16 cellular contexts compared by ENCODE assay signal in the genomic region with DNA sequence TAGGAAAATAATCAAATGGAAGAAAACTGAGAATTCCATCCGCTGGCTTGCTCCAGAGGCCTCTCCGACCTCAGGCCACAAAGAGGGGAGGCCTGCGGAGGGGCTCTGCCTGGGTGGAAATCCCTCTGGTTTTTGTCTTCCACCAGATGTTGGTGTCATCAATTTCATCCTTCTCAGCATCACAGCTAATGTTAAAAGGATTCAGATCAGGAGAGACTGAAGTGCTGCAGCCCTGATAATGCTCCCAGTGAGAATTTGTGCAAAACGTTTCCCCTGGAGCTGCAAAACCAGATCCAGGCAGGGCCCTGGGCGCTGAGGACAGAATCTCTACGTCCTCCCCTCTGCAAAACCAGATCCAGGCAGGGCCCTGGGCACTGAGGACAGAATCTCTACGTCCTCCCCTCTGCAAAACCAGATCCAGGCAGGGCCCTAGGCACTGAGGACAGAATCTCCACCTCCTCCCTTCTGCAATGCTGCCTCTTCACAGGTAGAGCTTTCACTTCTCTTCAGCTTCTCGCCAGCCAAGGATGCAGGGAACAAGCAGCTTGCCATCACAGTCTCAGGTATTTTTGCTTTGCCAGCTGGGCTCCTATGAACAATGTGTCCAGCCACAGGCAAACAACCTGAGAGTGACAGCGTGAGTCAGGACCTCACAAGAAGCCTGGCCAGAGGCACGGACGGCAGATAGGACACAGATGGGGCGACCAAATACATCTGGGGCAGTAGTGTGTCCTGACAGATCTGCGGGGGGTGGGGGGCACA.
DNase-seq lines count a peak whose midpoint lies in the region; ATAC-seq, FAIRE-seq and TF ChIP-seq lines count a peak whose summit lies in the region.
"Had no signal": no experiment of that assay in that cellular context is flagged by ENCODE, and none has a peak within 500 bp of the region (broad histone marks: within the 10 kb centered on the region; RNA-seq: fewer than 3 reads in every experiment).

No MANE protein-coding gene starts in this region.

- no peak overlapping the region for H3K4me3 ChIP-seq in A549

- TF ChIP-seq RAD21 in A549 (conservative IDR thresholded peaks at IDR 0.05 in 1 of 2, IDR thresholded peaks at IDR 0.05 in 1 of 2), result no peak

- POLR2A ChIA-PET in A549 (lab: Yijun Ruan, JAX), result no interaction called here

- no peak overlapping the region for H3K4me2 ChIP-seq in A549

- H3K27ac ChIP-seq in A549, result no peak overlapping the region
- H3K27ac ChIP-seq: C4-2B had no signal

- no peak for TF ChIP-seq CTCF in A549 (IDR thresholded peaks at IDR 0.05)

- no peaks in the 10 kb centered on the region for H3K4me1 ChIP-seq in A549

- 0 out of 2 replicates have a peak, but pooled peaks have one; percentile 7 for TF ChIP-seq POLR2A in A549 (IDR thresholded peaks at IDR 0.05; ENCODE audit: low read length)

- CTCF ChIA-PET in A549 (lab: Yijun Ruan, JAX), result no interaction called here

- DNase-seq in A549 (ENCODE audit: low read depth in 1 of 2, low spot score in 1 of 2) (no peak), M059J (ENCODE audit: low read depth) (peak; percentile 22), SK-N-DZ (ENCODE audit: low spot score) (peak; percentile 81), left kidney (ENCODE audit: low read depth, low spot score) (peak; percentile 28), NCI-H526 (lab: John Stamatoyannopoulos, UW) (no peak), mucosa of gallbladder (ENCODE audit: low spot score) (no peak)
- DNase-seq in activated CD4-positive, alpha-beta T cell treated with anti-CD3 and anti-CD28 coated beads for 4 hours, result no peak
- DNase-seq: CD4-positive, alpha-beta memory T cell; DMS79; GOT3; H9 had no signal

- no peak for FAIRE-seq in A549 (lab: Jason Lieb, UNC)
- FAIRE-seq: G401.6, GM12891, HepG2 had no signal

- ATAC-seq in A549, result no peak
- no peak for ATAC-seq in HG03457 (IDR thresholded peaks at IDR 0.05; ENCODE audit: unreplicated experiment)
- ATAC-seq: HepG2 had no signal

- 24% methylated on average over 13 of the region's 13 CpGs for WGBS in A549 (ENCODE audit: missing lambda C conversion rate)

- H3K9me3 ChIP-seq in A549, result no peaks in the 10 kb centered on the region; the same call in 2 of the 3 replicates

- no peak for TF ChIP-seq EP300 in A549 (IDR thresholded peaks at IDR 0.05)

TF ChIP-seq in A549, 52 proteins besides CTCF, POLR2A, EP300 and RAD21:
- TF ChIP-seq, protein P1, sequence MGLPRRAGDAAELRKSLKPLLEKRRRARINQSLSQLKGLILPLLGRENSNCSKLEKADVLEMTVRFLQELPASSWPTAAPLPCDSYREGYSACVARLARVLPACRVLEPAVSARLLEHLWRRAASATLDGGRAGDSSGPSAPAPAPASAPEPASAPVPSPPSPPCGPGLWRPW (IDR thresholded peaks at IDR 0.05), result no peak
- TF ChIP-seq HOXB5 (CRISPR knock-in tag; IDR thresholded peaks at IDR 0.05) (no peak), HOXB13 (CRISPR knock-in tag; IDR thresholded peaks at IDR 0.05; ENCODE audit: low read depth) (no peak), PHF8 (IDR thresholded peaks at IDR 0.05; ENCODE audit: borderline replicate concordance, low read depth) (no peak), GATA3 (IDR thresholded peaks at IDR 0.05; ENCODE audit: borderline replicate concordance) (no peak), FOSB (CRISPR knock-in tag; IDR thresholded peaks at IDR 0.05) (no peak), FOXS1 (CRISPR knock-in tag; IDR thresholded peaks at IDR 0.05) (no peak), MAFK (IDR thresholded peaks at IDR 0.05; ENCODE audit: partially characterized antibody) (no peak), CHD2 (IDR thresholded peaks at IDR 0.05; ENCODE audit: low read length, partially characterized antibody) (no peak), RCOR1 (IDR thresholded peaks at IDR 0.05; ENCODE audit: low read depth, low read length) (no peak), ZSCAN20 (CRISPR knock-in tag; IDR thresholded peaks at IDR 0.05) (no peak)
- TF ChIP-seq, protein P2, sequence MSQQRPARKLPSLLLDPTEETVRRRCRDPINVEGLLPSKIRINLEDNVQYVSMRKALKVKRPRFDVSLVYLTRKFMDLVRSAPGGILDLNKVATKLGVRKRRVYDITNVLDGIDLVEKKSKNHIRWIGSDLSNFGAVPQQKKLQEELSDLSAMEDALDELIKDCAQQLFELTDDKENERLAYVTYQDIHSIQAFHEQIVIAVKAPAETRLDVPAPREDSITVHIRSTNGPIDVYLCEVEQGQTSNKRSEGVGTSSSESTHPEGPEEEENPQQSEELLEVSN (IDR thresholded peaks at IDR 0.05; ENCODE audit: borderline replicate concordance, low read depth), result no peak
- TF ChIP-seq, protein P3, sequence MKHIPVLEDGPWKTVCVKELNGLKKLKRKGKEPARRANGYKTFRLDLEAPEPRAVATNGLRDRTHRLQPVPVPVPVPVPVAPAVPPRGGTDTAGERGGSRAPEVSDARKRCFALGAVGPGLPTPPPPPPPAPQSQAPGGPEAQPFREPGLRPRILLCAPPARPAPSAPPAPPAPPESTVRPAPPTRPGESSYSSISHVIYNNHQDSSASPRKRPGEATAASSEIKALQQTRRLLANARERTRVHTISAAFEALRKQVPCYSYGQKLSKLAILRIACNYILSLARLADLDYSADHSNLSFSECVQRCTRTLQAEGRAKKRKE (CRISPR knock-in tag; IDR thresholded peaks at IDR 0.05; ENCODE audit: low read depth), result no peak
- TF ChIP-seq, protein P4, sequence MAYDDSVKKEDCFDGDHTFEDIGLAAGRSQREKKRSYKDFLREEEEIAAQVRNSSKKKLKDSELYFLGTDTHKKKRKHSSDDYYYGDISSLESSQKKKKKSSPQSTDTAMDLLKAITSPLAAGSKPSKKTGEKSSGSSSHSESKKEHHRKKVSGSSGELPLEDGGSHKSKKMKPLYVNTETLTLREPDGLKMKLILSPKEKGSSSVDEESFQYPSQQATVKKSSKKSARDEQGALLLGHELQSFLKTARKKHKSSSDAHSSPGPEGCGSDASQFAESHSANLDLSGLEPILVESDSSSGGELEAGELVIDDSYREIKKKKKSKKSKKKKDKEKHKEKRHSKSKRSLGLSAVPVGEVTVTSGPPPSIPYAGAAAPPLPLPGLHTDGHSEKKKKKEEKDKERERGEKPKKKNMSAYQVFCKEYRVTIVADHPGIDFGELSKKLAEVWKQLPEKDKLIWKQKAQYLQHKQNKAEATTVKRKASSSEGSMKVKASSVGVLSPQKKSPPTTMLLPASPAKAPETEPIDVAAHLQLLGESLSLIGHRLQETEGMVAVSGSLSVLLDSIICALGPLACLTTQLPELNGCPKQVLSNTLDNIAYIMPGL (CRISPR knock-in tag; IDR thresholded peaks at IDR 0.05; ENCODE audit: borderline replicate concordance), result no peak
TF ChIP-seq in A549: peak in this region for 0.

Comparison
In these comparisons a context has a peak if more than half of its experiments do, and no peak if none do; other contexts are left out.
1. DNase-seq: peak in M059J (single experiment), SK-N-DZ (single experiment) and left kidney (single experiment); none in A549 (0 of 2), NCI-H526 (0 of 2), mucosa of gallbladder (single experiment) and activated CD4-positive, alpha-beta T cell treated with anti-CD3 and anti-CD28 coated beads for 4 hours (0 of 2).